In genomic region chr3:47134311-47134710, GRCh38 we compare ENCODE assay signal across 25 cellular contexts. TPM values are rescaled to one million over a fixed set of nuclear protein-coding genes. Genes with fewer than 3 reads are reported as not detected.
DNase-seq lines count a peak whose midpoint lies in the region; ATAC-seq, FAIRE-seq and TF ChIP-seq lines count a peak whose summit lies in the region.
"Had no signal": no experiment of that assay in that cellular context is flagged by ENCODE, and none has a peak within 500 bp of the region (broad histone marks: within the 10 kb centered on the region; RNA-seq: fewer than 3 reads in every experiment).

No MANE protein-coding gene starts in this region.

- no peaks in the 10 kb centered on the region for H3K36me3 ChIP-seq in CD8-positive, alpha-beta T cell (ENCODE audit: insufficient read depth, low read length)
- 0 out of 3 replicates have a peak, but pooled peaks cover 4% of the 10 kb centered on the region for H3K36me3 ChIP-seq in K562 (ENCODE audit: control insufficient read depth, insufficient read depth, low read length)
- H3K36me3 ChIP-seq: MG63 had no signal

- no peaks in the 10 kb centered on the region for H3K9me3 ChIP-seq in CD8-positive, alpha-beta T cell (ENCODE audit: low read length)
- no peaks in the 10 kb centered on the region for H3K9me3 ChIP-seq in K562 (replicated peaks; ENCODE audit: control insufficient read depth, insufficient read depth, low read depth, low read length)
- H3K9me3 ChIP-seq: Caco-2, MG63, SJSA1 had no signal

- H3K27me3 Mint-ChIP-seq in activated naive CD8-positive, alpha-beta T cell: no peaks in the 10 kb centered on the region
- no peaks in the 10 kb centered on the region for H3K27me3 Mint-ChIP-seq in activated naive CD8-positive, alpha-beta T cell treated with anti-CD3 and anti-CD28 coated beads for 36 hours
- no peaks in the 10 kb centered on the region for H3K27me3 Mint-ChIP-seq in CD8-positive, alpha-beta T cell (ENCODE audit: low read depth)
- H3K27me3 Mint-ChIP-seq in naive thymus-derived CD8-positive, alpha-beta T cell: no peaks in the 10 kb centered on the region
- no peaks in the 10 kb centered on the region for H3K27me3 Mint-ChIP-seq in MCF 10A (ENCODE audit: insufficient read depth, unreplicated experiment)
- H3K27me3 Mint-ChIP-seq: CD4-positive, alpha-beta memory T cell had no signal

- H3K4me1 Mint-ChIP-seq in activated naive CD8-positive, alpha-beta T cell (ENCODE audit: low read depth): peaks cover 62% of the 10 kb centered on the region
- peaks cover 47% of the 10 kb centered on the region for H3K4me1 Mint-ChIP-seq in activated naive CD8-positive, alpha-beta T cell treated with anti-CD3 and anti-CD28 coated beads for 36 hours
- peaks cover 63% of the 10 kb centered on the region for H3K4me1 Mint-ChIP-seq in CD8-positive, alpha-beta T cell (ENCODE audit: low read depth)
- H3K4me1 Mint-ChIP-seq in naive thymus-derived CD8-positive, alpha-beta T cell: peaks cover 38 to 74% (median 66%) of the 10 kb centered on the region in 4 donors
- H3K4me1 Mint-ChIP-seq in MCF 10A (ENCODE audit: insufficient read depth, unreplicated experiment): peaks cover 16% of the 10 kb centered on the region

- 49% methylated on average over 3 of the region's 3 CpGs for WGBS in K562 (ENCODE audit: insufficient coverage, low coverage, missing lambda C conversion rate)

- peaks cover 6% of the 10 kb centered on the region for H3K36me3 Mint-ChIP-seq in activated naive CD8-positive, alpha-beta T cell
- H3K36me3 Mint-ChIP-seq in activated naive CD8-positive, alpha-beta T cell treated with anti-CD3 and anti-CD28 coated beads for 36 hours: peaks cover 18% of the 10 kb centered on the region
- H3K36me3 Mint-ChIP-seq in CD8-positive, alpha-beta T cell: peaks cover 5% of the 10 kb centered on the region
- H3K36me3 Mint-ChIP-seq in naive thymus-derived CD8-positive, alpha-beta T cell: peaks cover 0 to 7% (median 0%) of the 10 kb centered on the region in 3 donors
- H3K36me3 Mint-ChIP-seq in MCF 10A (ENCODE audit: insufficient read depth, unreplicated experiment): no peaks in the 10 kb centered on the region

- no peaks in the 10 kb centered on the region for H3K9me3 Mint-ChIP-seq in activated naive CD8-positive, alpha-beta T cell (ENCODE audit: low read depth)
- H3K9me3 Mint-ChIP-seq in activated naive CD8-positive, alpha-beta T cell treated with anti-CD3 and anti-CD28 coated beads for 36 hours: peaks cover 2% of the 10 kb centered on the region
- H3K9me3 Mint-ChIP-seq in CD8-positive, alpha-beta T cell: no peaks in the 10 kb centered on the region
- no peaks in the 10 kb centered on the region for H3K9me3 Mint-ChIP-seq in naive thymus-derived CD8-positive, alpha-beta T cell
- H3K9me3 Mint-ChIP-seq in MCF 10A (ENCODE audit: unreplicated experiment): peaks cover 6% of the 10 kb centered on the region
- H3K9me3 Mint-ChIP-seq: CD4-positive, alpha-beta memory T cell had no signal

- BruUV-seq in K562 (replicated peaks; lab: Mats Ljungman, UMichigan) (no TSS peak), MCF 10A (replicated peaks; lab: Mats Ljungman, UMichigan) (no TSS peak)

- H3K4me3 Mint-ChIP-seq in activated naive CD8-positive, alpha-beta T cell: no peak overlapping the region
- no peak overlapping the region for H3K4me3 Mint-ChIP-seq in activated naive CD8-positive, alpha-beta T cell treated with anti-CD3 and anti-CD28 coated beads for 36 hours
- H3K4me3 Mint-ChIP-seq in CD8-positive, alpha-beta T cell: no peak overlapping the region
- H3K4me3 Mint-ChIP-seq in naive thymus-derived CD8-positive, alpha-beta T cell: peak overlapping the region in 7 of 10 donors; percentile 12 to 56 (median 40)
- no peak overlapping the region for H3K4me3 Mint-ChIP-seq in MCF 10A (ENCODE audit: unreplicated experiment)

- H2AFZ ChIP-seq in K562 (ENCODE audit: low read depth, low read length): no peak overlapping the region
- H2AFZ ChIP-seq: PC-9 had no signal

- TF ChIP-seq POLR2A in K562 (conservative IDR thresholded peaks at IDR 0.05): no peak

- peak overlapping the region; percentile 18 for H3K27ac Mint-ChIP-seq in activated naive CD8-positive, alpha-beta T cell
- no peak overlapping the region for H3K27ac Mint-ChIP-seq in activated naive CD8-positive, alpha-beta T cell treated with anti-CD3 and anti-CD28 coated beads for 36 hours
- H3K27ac Mint-ChIP-seq in CD8-positive, alpha-beta T cell: peak overlapping the region; percentile 28
- peak overlapping the region in 5 of 10 donors; percentile 6 to 71 (median 25) for H3K27ac Mint-ChIP-seq in naive thymus-derived CD8-positive, alpha-beta T cell
- H3K27ac Mint-ChIP-seq in MCF 10A (ENCODE audit: low read depth, unreplicated experiment): no peak overlapping the region

- H3K9me1 ChIP-seq in K562 (ENCODE audit: control insufficient read depth, insufficient read depth, low read length): peaks cover 3% of the 10 kb centered on the region

- ATAC-seq in CD8-positive, alpha-beta T cell: no peak
- peak; percentile 53 for ATAC-seq in K562
- ATAC-seq in naive thymus-derived CD8-positive, alpha-beta T cell: no peak
- ATAC-seq: HepG2, Right ventricle myocardium inferior had no signal

- no peak for TF ChIP-seq RAD21 in K562 (CRISPR knock-in tag; conservative IDR thresholded peaks at IDR 0.05 in 1 of 2, IDR thresholded peaks at IDR 0.05 in 1 of 2)

- intact Hi-C loops in CD8-positive, alpha-beta T cell (cut with DNase I, micrococcal nuclease): no loop called here
- intact Hi-C loops in K562 (cut with micrococcal nuclease) (no loop called here), MCF 10A (cut with micrococcal nuclease) (no loop called here)

- peaks cover 18% of the 10 kb centered on the region for H4K20me1 ChIP-seq in K562 (replicated peaks; ENCODE audit: control insufficient read depth, insufficient read depth, low read length)

- FAIRE-seq in K562 (lab: Jason Lieb, UNC): no peak
- FAIRE-seq: G401.6, H54, HepG2 had no signal

- no peak overlapping the region for H3K9ac ChIP-seq in K562 (ENCODE audit: insufficient read depth in 1 of 2, low read depth in 2 of 2, low read length in 2 of 2)

- no peaks in the 10 kb centered on the region for H3K27me3 ChIP-seq in CD8-positive, alpha-beta T cell (ENCODE audit: insufficient read depth, low read length)
- no peaks in the 10 kb centered on the region for H3K27me3 ChIP-seq in K562 (ENCODE audit: control insufficient read depth in 2 of 2, insufficient read depth in 2 of 2, low read length in 2 of 2)
- H3K27me3 ChIP-seq: MG63, SJSA1 had no signal

- H3K4me3 ChIP-seq in CD8-positive, alpha-beta T cell (ENCODE audit: low read depth, low read length): no peak overlapping the region
- no peak overlapping the region for H3K4me3 ChIP-seq in K562
- H3K4me3 ChIP-seq: MG63, PC-9, SJSA1 had no signal

- TF ChIP-seq CTCF in CD8-positive, alpha-beta T cell (IDR thresholded peaks at IDR 0.05): no peak
- TF ChIP-seq CTCF in K562 (IDR thresholded peaks at IDR 0.05 in 2 of 3, conservative IDR thresholded peaks at IDR 0.05 in 1 of 3; ENCODE audit: insufficient read depth in 2 of 3, low read depth in 1 of 3, low read length in 3 of 3) (no peak), MCF 10A (IDR thresholded peaks at IDR 0.05; ENCODE audit: unreplicated experiment) (no peak)

- in situ Hi-C loops in K562 (cut with MboI): no loop called here

- peaks cover 83% of the 10 kb centered on the region for H3K79me2 ChIP-seq in K562 (ENCODE audit: control insufficient read depth, insufficient read depth, low read length)

- H3K27ac ChIP-seq in CD8-positive, alpha-beta T cell (ENCODE audit: low read depth, low read length): no peak overlapping the region
- no peak overlapping the region for H3K27ac ChIP-seq in K562 (ENCODE audit: extremely low read depth, low read depth, low read length)
- H3K27ac ChIP-seq: PC-9, SJSA1 had no signal

- H3K4me1 ChIP-seq in CD8-positive, alpha-beta T cell (ENCODE audit: insufficient read depth, low read length): peaks cover 37% of the 10 kb centered on the region
- peaks cover 0 to 7% of the 10 kb centered on the region in 2 experiments; a peak in 2 of 5 replicates for H3K4me1 ChIP-seq in K562 (replicated peaks in 1 of 2; ENCODE audit: control insufficient read depth in 2 of 2, insufficient read depth in 2 of 2, low read length in 2 of 2)
- H3K4me1 ChIP-seq: Caco-2, SJSA1 had no signal

- H3K4me2 ChIP-seq in K562 (ENCODE audit: insufficient read depth, low read length): no peak overlapping the region
- H3K4me2 ChIP-seq: PC-9 had no signal

- CTCF ChIA-PET in CD8-positive, alpha-beta T cell (lab: Charles Lee): interaction anchor here (0.6 kb wide), 1 partner anchor 44 kb away, joined by 4 read pairs; no protein-coding TSS in a partner anchor
- CTCF ChIA-PET in K562 (lab: Yijun Ruan, JAX; ENCODE audit: low intra/inter-chr PET ratio) (no interaction called here), MCF 10A (lab: Yijun Ruan, JAX) (interaction anchor here (0.6 kb wide), 2 partner anchors 30 to 83 kb away, joined by 3 read pairs; no protein-coding TSS in a partner anchor)

- no peak for TF ChIP-seq EP300 in K562 (IDR thresholded peaks at IDR 0.05; ENCODE audit: low read length)

- DNase-seq in activated naive CD8-positive, alpha-beta T cell treated with anti-CD3 and anti-CD28 coated beads for 36 hours: no peak
- DNase-seq in CD8-positive, alpha-beta T cell: no peak
- no peak for DNase-seq in K562 (ENCODE audit: extremely low read depth in 1 of 4, low spot score in 3 of 4)
- no peak for DNase-seq in naive thymus-derived CD8-positive, alpha-beta T cell
- DNase-seq in activated CD4-positive, alpha-beta T cell treated with anti-CD3 and anti-CD28 coated beads, Interleukin-2, amount 50 U/mL, for 1 hour: no peak
- DNase-seq in MCF 10A (ENCODE audit: unreplicated experiment): no peak
- no peak for DNase-seq in NCI-H524 (lab: John Stamatoyannopoulos, UW)
- DNase-seq: 8988T; Caco-2; CD4-positive, alpha-beta memory T cell; Kasumi-1; MG63; NCI-H1105 treated with DMSO at 0.1 percent for 48 hours; NCI-H146; NCI-H1930; NCI-H2107; NCI-H524 treated with DMSO at 0.1 percent for 48 hours; NCI-H774; PC-9 had no signal

- POLR2A ChIA-PET in CD8-positive, alpha-beta T cell (lab: Charles Lee): interaction anchor here (0.6 kb wide), 1 partner anchor 114 kb away, joined by 4 read pairs; no protein-coding TSS in a partner anchor
- POLR2A ChIA-PET in K562 (lab: Yijun Ruan, JAX) (interaction anchor here (1.3 to 2.1 kb wide), 5 partner anchors 8 to 18 kb away, joined by 4 to 7 read pairs (median 6); no protein-coding TSS in a partner anchor), MCF 10A (lab: Yijun Ruan, JAX) (interaction anchor here (0.6 to 0.9 kb wide), 3 partner anchors 10 to 29 kb away, joined by 3 to 7 read pairs (median 4); partner anchors contain the start of gene SETD2)
- POLR2A ChIA-PET in naive thymus-derived CD8-positive, alpha-beta T cell (lab: Charles Lee): interaction anchor here (1.4 kb wide), 1 partner anchor 29 kb away, joined by 7 read pairs; the partner anchor contains the start of gene SETD2

RNA-seq across cellular contexts. Expression of gene SETD2, which starts 29.6 kb away (rescaled TPM):
- 10 to 100 TPM; 33.7 to 35.9 TPM for total RNA-seq in activated naive CD8-positive, alpha-beta T cell treated with anti-CD3 and anti-CD28 coated beads for 36 hours
- 100 to 1,000 TPM; 111 to 114 TPM for total RNA-seq in CD8-positive, alpha-beta T cell
- total RNA-seq in K562 (2011; cell fraction: chromatin; rRNA removed; ENCODE audit: low replicate concordance): 43.5 and 203 TPM in 2 replicates
- total RNA-seq in K562 (2011; cell fraction: nucleolus; rRNA removed): 27.0 and 45.0 TPM in 2 replicates
- total RNA-seq in K562 (2011; cell fraction: nucleoplasm; rRNA removed): 67.0 and 71.2 TPM in 2 replicates
- total RNA-seq in K562 (2014; rRNA removed): 30.0 and 33.6 TPM in 2 replicates
- 43.8 and 47.8 TPM in 2 replicates for total RNA-seq in K562 (2014; rRNA removed; fragmentation: Illumina TruSeq; extraction: Trizol)
- total RNA-seq in K562 (2015; rRNA removed; fragmentation: Illumina TruSeq; extraction: Trizol): 43.7 and 45.3 TPM in 2 replicates
- 39.3 and 39.5 TPM in 2 replicates for total RNA-seq in K562 (2021)
- 22.8 and 25.2 TPM in 2 replicates for polyA plus RNA-seq in K562 (2011; rRNA removed)
- polyA plus RNA-seq in K562 (2011; cell fraction: cytosol; rRNA removed): 14.6 and 16.8 TPM in 2 replicates
- 28.4 and 29.7 TPM in 2 replicates for polyA plus RNA-seq in K562 (2011; cell fraction: nucleus; rRNA removed)
- polyA plus RNA-seq in K562 (2012): 25.0 and 27.7 TPM in 2 replicates
- polyA plus RNA-seq in K562 (2014; fragmentation: Illumina TruSeq; extraction: Trizol): 38.6 and 44.0 TPM in 2 replicates
- 10 to 100 TPM in 1 of 2 experiments, 1 to 10 TPM in 1; 8.2 to 11.0 TPM for polyA plus RNA-seq in K562 (2014; fragmentation: Nextera tagmentation; extraction: Ambion mirVana)
- polyA plus RNA-seq in K562 (2014; rRNA removed): 23.0 and 24.6 TPM in 2 replicates
- 86.5 and 93.7 TPM in 2 replicates for polyA minus RNA-seq in K562 (2011; rRNA and poly(A)+ RNA removed)
- polyA minus RNA-seq in K562 (2011; cell fraction: cytosol; rRNA and poly(A)+ RNA removed): 32.7 and 35.5 TPM in 2 replicates
- 37.7 and 69.1 TPM in 2 replicates for polyA minus RNA-seq in K562 (2011; cell fraction: nucleus; rRNA and poly(A)+ RNA removed)
- total RNA-seq in naive thymus-derived CD8-positive, alpha-beta T cell: 10 to 100 TPM; 77.2 to 85.0 TPM
- polyA plus RNA-seq in naive thymus-derived CD8-positive, alpha-beta T cell: 10 to 100 TPM; 11.8 to 23.4 (median 14.3) TPM
- total RNA-seq in MCF 10A (2022): 35.8 and 38.0 TPM in 2 replicates

Comparison
In these comparisons a context has a peak if more than half of its experiments do, and no peak if none do; other contexts are left out.
1. H3K27ac Mint-ChIP-seq: peak in activated naive CD8-positive, alpha-beta T cell (single experiment) and CD8-positive, alpha-beta T cell (single experiment); none in activated naive CD8-positive, alpha-beta T cell treated with anti-CD3 and anti-CD28 coated beads for 36 hours (single experiment) and MCF 10A (single experiment).
2. H3K4me3 Mint-ChIP-seq: peak in naive thymus-derived CD8-positive, alpha-beta T cell (7 of 10); none in activated naive CD8-positive, alpha-beta T cell (single experiment), activated naive CD8-positive, alpha-beta T cell treated with anti-CD3 and anti-CD28 coated beads for 36 hours (single experiment), CD8-positive, alpha-beta T cell (single experiment) and MCF 10A (single experiment).